Comparison of ENCODE assay signal across 36 cellular contexts in the genomic region with DNA sequence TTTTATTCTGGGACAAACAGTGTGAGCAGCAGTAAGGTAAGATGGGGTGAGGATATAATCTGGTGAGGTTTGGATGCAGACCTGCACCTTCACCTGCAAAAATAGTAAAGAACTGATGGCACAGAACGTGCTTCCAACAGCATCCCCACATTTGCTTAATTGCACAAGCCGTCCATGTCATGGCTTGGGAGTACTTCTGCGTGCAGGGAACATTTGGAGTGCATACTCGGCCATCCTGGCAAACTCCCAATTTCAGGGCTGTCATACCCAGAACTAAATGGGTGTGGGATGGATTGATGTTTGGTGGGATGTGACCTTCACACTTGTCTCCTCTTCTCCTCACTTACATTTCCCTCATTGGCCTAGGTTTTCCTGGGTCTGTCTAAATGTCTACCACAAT.
"Had no signal": no experiment of that assay in that cellular context is flagged by ENCODE, and none has a peak within 500 bp of the region (broad histone marks: within the 10 kb centered on the region; RNA-seq: fewer than 3 reads in every experiment).

No MANE protein-coding gene starts in this region.

- H3K9ac ChIP-seq: KMS-11 had no signal

- H3K4me3 ChIP-seq: MG63 had no signal

- DNase-seq: Karpas-422, Kasumi-1, KBM-7, KG1, MG63, MM.1S, MV-4-11, NCI-H1048, NCI-H1092, NCI-H1092 treated with DMSO at 0.1 percent for 48 hours, NCI-H1105, NCI-H1105 treated with DMSO at 0.1 percent for 48 hours, NCI-H1417, NCI-H1417 treated with DMSO at 0.1 percent for 48 hours, NCI-H1436, NCI-H1436 treated with DMSO at 0.1 percent for 48 hours, NCI-H146, NCI-H1694, NCI-H1694 treated with DMSO at 0.1 percent for 48 hours, NCI-H187, NCI-H187 treated with DMSO at 0.1 percent for 48 hours, NCI-H1930, NCI-H2029, NCI-H2029 treated with DMSO at 0.1 percent for 48 hours, NCI-H2081, NCI-H2081 treated with DMSO at 0.1 percent for 48 hours, NCI-H2107, NCI-H2171, NCI-H2171 treated with DMSO at 0.1 percent for 48 hours, NCI-H2227 treated with DMSO at 0.1 percent for 48 hours, NCI-H226, NCI-H345, NCI-H446, NCI-H446 treated with DMSO at 0.1 percent for 48 hours, NCI-H510A had no signal

- H3K9me3 ChIP-seq: MG63 had no signal

- H3K36me3 ChIP-seq: MG63 had no signal

- H3K27me3 ChIP-seq: MG63 had no signal

- H3K27ac ChIP-seq: KMS-11 had no signal

- H3K4me2 ChIP-seq: KMS-11 had no signal
